Comparison of ENCODE assay signal across 14 cellular contexts in genomic region chr4:26458104-26458503, GRCh38. TPM values are rescaled to one million over a fixed set of nuclear protein-coding genes. Genes with fewer than 3 reads are reported as not detected.
DNase-seq lines count a peak whose midpoint lies in the region; ATAC-seq and TF ChIP-seq lines count a peak whose summit lies in the region.
"Had no signal": no experiment of that assay in that cellular context is flagged by ENCODE, and none has a peak within 500 bp of the region (broad histone marks: within the 10 kb centered on the region; RNA-seq: fewer than 3 reads in every experiment).

No MANE protein-coding gene starts in this region.

- H3K4me2 ChIP-seq in DOHH2 (ENCODE audit: low read length) (peak overlapping the region; percentile 12), Karpas-422 (ENCODE audit: low read depth, low read length, poor library complexity, severe bottlenecking) (no peak overlapping the region)

- H3K9me3 ChIP-seq in DOHH2 (ENCODE audit: control insufficient read depth, insufficient read depth, low read length) (no peaks in the 10 kb centered on the region), Karpas-422 (ENCODE audit: low read length) (no peaks in the 10 kb centered on the region)

- H3F3A ChIP-seq in DOHH2 (ENCODE audit: control insufficient read depth, insufficient read depth): peaks cover 3% of the 10 kb centered on the region; the same call in 1 of the 2 replicates

- no peak overlapping the region for H3K27ac ChIP-seq in DOHH2 (ENCODE audit: low read depth, low read length)
- no peak overlapping the region for H3K27ac ChIP-seq in Karpas-422 (ENCODE audit: low read length)
- H3K27ac ChIP-seq: gastroesophageal sphincter, right atrium auricular region had no signal

- peak; percentile 39 for DNase-seq in Karpas-422
- peak; percentile 72 for DNase-seq in astrocyte of the hippocampus (ENCODE audit: low read depth, low spot score)
- peak; percentile 55 for DNase-seq in non-pigmented ciliary epithelial cell (ENCODE audit: low read depth)
- DNase-seq in NCI-H1092 (lab: John Stamatoyannopoulos, UW): no peak
- DNase-seq in cerebellar cortex (ENCODE audit: low spot score): no peak
- DNase-seq: activated CD8-positive, alpha-beta memory T cell treated with anti-CD3 and anti-CD28 coated beads, Interleukin-2, amount 50 U/mL, for 4 hours; Calu3; kidney glomerular epithelial cell; NCI-H1417 treated with DMSO at 0.1 percent for 48 hours; NCI-H524 treated with DMSO at 0.1 percent for 48 hours had no signal

- TF ChIP-seq CTCF in DOHH2 (IDR thresholded peaks at IDR 0.05; ENCODE audit: low read depth, low read length, poor library complexity, severe bottlenecking): no peak

- H3K9me2 ChIP-seq in DOHH2 (replicated peaks; ENCODE audit: control insufficient read depth, low read length) (no peaks in the 10 kb centered on the region), Karpas-422 (replicated peaks; ENCODE audit: insufficient read depth, low read length) (no peaks in the 10 kb centered on the region)

- ATAC-seq in GM21529 (IDR thresholded peaks at IDR 0.05; ENCODE audit: unreplicated experiment): no peak
- ATAC-seq: gastroesophageal sphincter had no signal

- no peaks in the 10 kb centered on the region for H3K79me2 ChIP-seq in DOHH2 (ENCODE audit: control insufficient read depth, low read length)
- H3K79me2 ChIP-seq in Karpas-422 (ENCODE audit: low read length): no peaks in the 10 kb centered on the region

- peaks cover 13% of the 10 kb centered on the region for H3K4me1 ChIP-seq in DOHH2 (ENCODE audit: control insufficient read depth, low read length)
- H3K4me1 ChIP-seq in Karpas-422 (ENCODE audit: low read length): peaks cover 7% of the 10 kb centered on the region
- H3K4me1 ChIP-seq: right atrium auricular region had no signal

- H3K36me3 ChIP-seq in DOHH2 (ENCODE audit: control insufficient read depth, low read length) (no peaks in the 10 kb centered on the region), Karpas-422 (ENCODE audit: insufficient read depth, low read length) (no peaks in the 10 kb centered on the region)
- H3K36me3 ChIP-seq: gastroesophageal sphincter, right atrium auricular region had no signal

- H4K20me1 ChIP-seq in DOHH2 (ENCODE audit: control insufficient read depth, insufficient read depth, low read depth, low read length) (no peaks in the 10 kb centered on the region), Karpas-422 (ENCODE audit: insufficient read depth, low read depth, low read length) (no peaks in the 10 kb centered on the region)

- H3K4me3 ChIP-seq in DOHH2 (ENCODE audit: low read length) (no peak overlapping the region), Karpas-422 (ENCODE audit: low read length) (no peak overlapping the region)
- H3K4me3 ChIP-seq: gastroesophageal sphincter, right atrium auricular region had no signal

- H3K9ac ChIP-seq in Karpas-422 (ENCODE audit: low read length): no peak overlapping the region

- no peak overlapping the region for H2AFZ ChIP-seq in Karpas-422 (ENCODE audit: low read length)

- no peaks in the 10 kb centered on the region for H3K27me3 ChIP-seq in DOHH2 (ENCODE audit: control insufficient read depth, low read length)
- no peaks in the 10 kb centered on the region for H3K27me3 ChIP-seq in Karpas-422 (ENCODE audit: low read length)
- H3K27me3 ChIP-seq: gastroesophageal sphincter, right atrium auricular region had no signal

RNA-seq across cellular contexts. Expression of gene CCKAR, which starts 32.2 kb away (rescaled TPM):
- not detected in 2 replicates for total RNA-seq in Karpas-422 (2014; rRNA removed; shearing (Covaris generic); ENCODE audit: low replicate concordance)
- total RNA-seq: Calu3, right atrium auricular region had no signal

Comparison
In these comparisons a context has a peak if more than half of its experiments do, and no peak if none do; other contexts are left out.
1. DNase-seq: peak in Karpas-422 (single experiment), astrocyte of the hippocampus (single experiment) and non-pigmented ciliary epithelial cell (single experiment); none in NCI-H1092 (single experiment) and cerebellar cortex (single experiment).